ENCODE assay signal across 8 cellular contexts in genomic region chr19:47247308-47247990, GRCh38. TPM values are rescaled to one million over a fixed set of nuclear protein-coding genes. Genes with fewer than 3 reads are reported as not detected.
A peak's percentile ranks its signal among the peaks of the same experiment; 100 is the strongest.
DNase-seq lines count a peak whose midpoint lies in the region; ATAC-seq and TF ChIP-seq lines count a peak whose summit lies in the region.

No MANE protein-coding gene starts in this region.

- no peaks in the 10 kb centered on the region for H4K20me1 ChIP-seq in Karpas-422 (ENCODE audit: insufficient read depth, low read depth, low read length)

- H3K27ac ChIP-seq in Karpas-422 (ENCODE audit: low read length) (no peak overlapping the region), gastrocnemius medialis (no peak overlapping the region)

- peak; percentile 76 for DNase-seq in D341Med (ENCODE audit: low spot score)
- peak; percentile 81 for DNase-seq in Karpas-422
- DNase-seq in T-helper 1 cell, result peak; percentile 50 to 80 (median 65)
- peak; percentile 92 for DNase-seq in adipocyte (ENCODE audit: low read depth)
- peak; percentile 88 for DNase-seq in left ventricle myocardium superior
- DNase-seq in gastrocnemius medialis, result peak; percentile 34 to 76

- H3K9me2 ChIP-seq in Karpas-422 (replicated peaks; ENCODE audit: insufficient read depth, low read length), result no peaks in the 10 kb centered on the region

- H3K9ac ChIP-seq in Karpas-422 (ENCODE audit: low read length) (no peak overlapping the region), adipocyte (ENCODE audit: low read length) (peak overlapping the region; percentile 33)

- intact Hi-C loops in left ventricle myocardium superior (cut with micrococcal nuclease), result loop anchor here (5.0 kb wide), 1 partner anchor 95 kb away; no protein-coding TSS in a partner anchor
- intact Hi-C loops in gastrocnemius medialis (cut with DNase I; ENCODE audit: low total_unique reads), result no loop called here

- H3K4me3 ChIP-seq in Karpas-422 (ENCODE audit: low read length) (no peak overlapping the region), adipocyte (ENCODE audit: low read length) (no peak overlapping the region), gastrocnemius medialis (no peak overlapping the region)

- no peak for TF ChIP-seq POLR2A in gastrocnemius medialis (IDR thresholded peaks at IDR 0.05)

- H3K9me3 ChIP-seq in Karpas-422 (ENCODE audit: low read length) (no peaks in the 10 kb centered on the region), adipocyte (ENCODE audit: control insufficient read depth, low read length) (no peaks in the 10 kb centered on the region), gastrocnemius medialis (no peaks in the 10 kb centered on the region)

- H3K4me1 ChIP-seq in Karpas-422 (ENCODE audit: low read length) (peaks cover 16% of the 10 kb centered on the region), adipocyte (ENCODE audit: control insufficient read depth, insufficient read depth, low read length) (peaks cover 8% of the 10 kb centered on the region), gastrocnemius medialis (peaks cover 12 to 18% of the 10 kb centered on the region in 2 donors)

- in situ Hi-C loops in gastrocnemius medialis (cut with MboI; ENCODE audit: low sequenced_read_pairs in 4 of 4), result loop anchor here (5.0 to 10.0 kb wide), 4 partner anchors 35 to 113 kb away; partner anchors contain the start of gene SAE1 (in 1 of the 4)

- TF ChIP-seq CTCF in gastrocnemius medialis (IDR thresholded peaks at IDR 0.05 in 4 of 5, conservative IDR thresholded peaks at IDR 0.05 in 1 of 5), result peak; percentile 81 to 94 (median 89)

- H3K27me3 ChIP-seq in Karpas-422 (ENCODE audit: low read length) (no peaks in the 10 kb centered on the region), adipocyte (replicated peaks; ENCODE audit: control insufficient read depth, insufficient read depth, low read length) (no peaks in the 10 kb centered on the region), gastrocnemius medialis (peaks cover 5 to 12% (median 10%) of the 10 kb centered on the region in 3 donors)

- no peaks in the 10 kb centered on the region for H3K36me3 ChIP-seq in Karpas-422 (ENCODE audit: insufficient read depth, low read length)
- H3K36me3 ChIP-seq in adipocyte (ENCODE audit: control insufficient read depth, insufficient read depth, low read length, severe bottlenecking), result no peaks in the 10 kb centered on the region
- no peaks in the 10 kb centered on the region for H3K36me3 ChIP-seq in gastrocnemius medialis

- ATAC-seq in left ventricle myocardium superior (no peak), gastrocnemius medialis (peak; percentile 43 to 46), GM18511 (IDR thresholded peaks at IDR 0.05; ENCODE audit: unreplicated experiment) (no peak), GM18858 (IDR thresholded peaks at IDR 0.05; ENCODE audit: unreplicated experiment) (no peak)

- no peak overlapping the region for H3K4me2 ChIP-seq in Karpas-422 (ENCODE audit: low read depth, low read length, poor library complexity, severe bottlenecking)

- H3K79me2 ChIP-seq in Karpas-422 (ENCODE audit: low read length), result no peaks in the 10 kb centered on the region

- H2AFZ ChIP-seq in Karpas-422 (ENCODE audit: low read length), result no peak overlapping the region

RNA-seq across cellular contexts. Expression of gene CCDC9, which starts 8.9 kb away (rescaled TPM):
- total RNA-seq in Karpas-422 (2014; rRNA removed; shearing (Covaris generic); ENCODE audit: low replicate concordance), result 2.2 and 7.1 TPM in 2 replicates
- total RNA-seq in left ventricle myocardium superior (19.2 TPM), gastrocnemius medialis (10 to 100 TPM; 13.1 to 22.7 (median 18.5) TPM)

RNA-seq across cellular contexts. Expression of gene BBC3, which starts 16.4 kb away (rescaled TPM):
- total RNA-seq in Karpas-422 (2014; rRNA removed; shearing (Covaris generic); ENCODE audit: low replicate concordance), result 4.0 and 8.9 TPM in 2 replicates
- 5.1 TPM for total RNA-seq in left ventricle myocardium superior
- total RNA-seq in gastrocnemius medialis, result 1 to 10 TPM; 3.4 to 7.6 (median 4.2) TPM

RNA-seq across cellular contexts. Expression of gene INAFM1, which starts 27.2 kb away (rescaled TPM):
- total RNA-seq in Karpas-422 (2014; rRNA removed; shearing (Covaris generic); ENCODE audit: low replicate concordance), result 4.6 and 8.4 TPM in 2 replicates
- total RNA-seq in left ventricle myocardium superior, result 12.7 TPM
- total RNA-seq in gastrocnemius medialis, result 1 to 10 TPM; 3.9 to 8.5 (median 7.2) TPM

Comparison
In these comparisons a context has a peak if more than half of its experiments do, and no peak if none do; other contexts are left out.
1. ATAC-seq: peak in gastrocnemius medialis (2 of 2); none in left ventricle myocardium superior (single experiment), GM18511 (single experiment) and GM18858 (single experiment).
2. Peak in every context shown above with its lines, with median percentiles within 50 percentile points of each other: DNase-seq.